In genomic region chr7:38181111-38181510, GRCh38 we compare ENCODE assay signal across 17 cellular contexts. TPM values are rescaled to one million over a fixed set of nuclear protein-coding genes. Genes with fewer than 3 reads are reported as not detected.
A peak's percentile ranks its signal among the peaks of the same experiment; 100 is the strongest.
DNase-seq lines count a peak whose midpoint lies in the region; ATAC-seq, FAIRE-seq and TF ChIP-seq lines count a peak whose summit lies in the region.
"Had no signal": no experiment of that assay in that cellular context is flagged by ENCODE, and none has a peak within 500 bp of the region (broad histone marks: within the 10 kb centered on the region; RNA-seq: fewer than 3 reads in every experiment).

No MANE protein-coding gene starts in this region.

- H3K36me3 ChIP-seq in DND-41 (ENCODE audit: insufficient read depth, low read length): peaks cover 4% of the 10 kb centered on the region; the same call in 1 of the 2 replicates
- H3K36me3 ChIP-seq in K562 (ENCODE audit: control insufficient read depth, insufficient read depth, low read length): peaks cover 12% of the 10 kb centered on the region; the same call in 1 of the 3 replicates
- no peaks in the 10 kb centered on the region for H3K36me3 ChIP-seq in neutrophil
- H3K36me3 ChIP-seq in psoas muscle (ENCODE audit: insufficient read depth in 1 of 2, low read depth in 1 of 2): no peaks in the 10 kb centered on the region
- H3K36me3 ChIP-seq: HAP-1 had no signal

- H3K27ac ChIP-seq in DND-41 (ENCODE audit: low read length) (no peak overlapping the region), K562 (ENCODE audit: extremely low read depth, low read depth, low read length) (peak overlapping the region; percentile 76; the same call in 2 of the 3 replicates), neutrophil (peak overlapping the region; percentile 88), psoas muscle (no peak overlapping the region)
- H3K27ac ChIP-seq: SJSA1 had no signal

- TF ChIP-seq CTCF in DND-41 (IDR thresholded peaks at IDR 0.05; ENCODE audit: borderline replicate concordance, extremely low read depth, low read length, poor library complexity, severe bottlenecking): no peak
- no peak for TF ChIP-seq CTCF in NB4 (IDR thresholded peaks at IDR 0.05; ENCODE audit: low read depth, low read length)
- TF ChIP-seq CTCF in K562 (IDR thresholded peaks at IDR 0.05 in 2 of 3, conservative IDR thresholded peaks at IDR 0.05 in 1 of 3; ENCODE audit: insufficient read depth in 2 of 3, low read depth in 1 of 3, low read length in 3 of 3): no peak
- no peak for TF ChIP-seq CTCF in neutrophil (IDR thresholded peaks at IDR 0.05)
- TF ChIP-seq CTCF in psoas muscle (IDR thresholded peaks at IDR 0.05): no peak

- H2AFZ ChIP-seq in DND-41 (ENCODE audit: low read depth, low read length): no peak overlapping the region
- no peak overlapping the region for H2AFZ ChIP-seq in K562 (ENCODE audit: low read depth, low read length)
- H2AFZ ChIP-seq: GM23248 had no signal

- ATAC-seq in DND-41 (ENCODE audit: insufficient read depth, low read depth) (no peak), K562 (no peak), psoas muscle (no peak), GM18511 (IDR thresholded peaks at IDR 0.05; ENCODE audit: unreplicated experiment) (no peak)
- ATAC-seq: Panc1 had no signal

- no peak for FAIRE-seq in K562 (lab: Jason Lieb, UNC)

- POLR2A ChIA-PET in K562 (lab: Yijun Ruan, JAX): interaction anchor here (1.6 kb wide), 1 partner anchor 26 kb away, joined by 3 read pairs; no protein-coding TSS in a partner anchor

- H4K20me1 ChIP-seq in DND-41 (ENCODE audit: insufficient read depth, low read length) (peaks cover 16% of the 10 kb centered on the region), K562 (replicated peaks; ENCODE audit: control insufficient read depth, insufficient read depth, low read length) (no peaks in the 10 kb centered on the region)

- H3K79me2 ChIP-seq in DND-41 (ENCODE audit: insufficient read depth, low read length): peaks cover 81% of the 10 kb centered on the region
- H3K79me2 ChIP-seq in K562 (ENCODE audit: control insufficient read depth, insufficient read depth, low read length): peaks cover 72% of the 10 kb centered on the region

- no peak for TF ChIP-seq RAD21 in K562 (CRISPR knock-in tag; conservative IDR thresholded peaks at IDR 0.05 in 1 of 2, IDR thresholded peaks at IDR 0.05 in 1 of 2)

- in situ Hi-C loops in K562 (cut with MboI): no loop called here

- H3K9me3 ChIP-seq in DND-41 (ENCODE audit: insufficient read depth, low read length, severe bottlenecking) (no peaks in the 10 kb centered on the region), K562 (replicated peaks; ENCODE audit: control insufficient read depth, insufficient read depth, low read depth, low read length) (0 out of 2 replicates have a peak, but pooled peaks cover 5% of the 10 kb centered on the region), neutrophil (no peaks in the 10 kb centered on the region), psoas muscle (no peaks in the 10 kb centered on the region)
- H3K9me3 ChIP-seq: HAP-1, SJSA1 had no signal

- intact Hi-C loops in K562 (cut with micrococcal nuclease) (no loop called here), psoas muscle (cut with DNase I) (no loop called here)

- BruUV-seq in K562 (replicated peaks; lab: Mats Ljungman, UMichigan): no TSS peak

- CTCF ChIA-PET in K562 (lab: Yijun Ruan, JAX; ENCODE audit: low intra/inter-chr PET ratio): no interaction called here

- TF ChIP-seq POLR2A in NB4 (IDR thresholded peaks at IDR 0.05; ENCODE audit: extremely low read depth, insufficient read length) (no peak), K562 (conservative IDR thresholded peaks at IDR 0.05) (no peak)

- H3K4me2 ChIP-seq in DND-41 (ENCODE audit: insufficient read depth, low read length) (peak overlapping the region; percentile 73; the same call in 1 of the 2 replicates), K562 (ENCODE audit: insufficient read depth, low read length) (no peak overlapping the region)

- H3K4me1 ChIP-seq in DND-41 (ENCODE audit: insufficient read depth, low read length) (peaks cover 35% of the 10 kb centered on the region), K562 (replicated peaks in 1 of 2; ENCODE audit: control insufficient read depth in 2 of 2, insufficient read depth in 2 of 2, low read length in 2 of 2) (peaks cover 7 to 40% of the 10 kb centered on the region in 2 experiments), neutrophil (ENCODE audit: control insufficient read depth in 1 of 2, insufficient read depth in 1 of 2, low read depth in 1 of 2, low read length in 1 of 2) (peaks cover 33 to 45% of the 10 kb centered on the region in 2 experiments), psoas muscle (peaks cover 45% of the 10 kb centered on the region)

- no peak for TF ChIP-seq EP300 in K562 (IDR thresholded peaks at IDR 0.05; ENCODE audit: low read length)

- no peaks in the 10 kb centered on the region for H3K9me1 ChIP-seq in K562 (ENCODE audit: control insufficient read depth, insufficient read depth, low read length)

- WGBS in K562 (ENCODE audit: insufficient coverage, low coverage, missing lambda C conversion rate): 64% methylated on average over 1 of the region's 1 CpG
- WGBS in psoas muscle, 3 donors: 79 to 91% (median 80%) methylated on average over 1 of the region's 1 CpG

- no peaks in the 10 kb centered on the region for H3K27me3 ChIP-seq in DND-41 (ENCODE audit: insufficient read depth, low read length, poor library complexity)
- H3K27me3 ChIP-seq in K562 (ENCODE audit: control insufficient read depth in 2 of 2, insufficient read depth in 2 of 2, low read length in 2 of 2): no peaks in the 10 kb centered on the region
- no peaks in the 10 kb centered on the region for H3K27me3 ChIP-seq in neutrophil
- no peaks in the 10 kb centered on the region for H3K27me3 ChIP-seq in psoas muscle (ENCODE audit: insufficient read depth in 3 of 3, low read length in 2 of 3)
- H3K27me3 ChIP-seq: SJSA1 had no signal

- no peak overlapping the region for H3K4me3 ChIP-seq in DND-41 (ENCODE audit: low read depth in 1 of 2, low read length in 2 of 2)
- peak overlapping the region; percentile 66 for H3K4me3 ChIP-seq in NB4 (ENCODE audit: low read depth, low read length)
- no peak overlapping the region for H3K4me3 ChIP-seq in K562
- H3K4me3 ChIP-seq in neutrophil (ENCODE audit: low read depth in 1 of 2, low read length in 1 of 2): no peak overlapping the region
- no peak overlapping the region for H3K4me3 ChIP-seq in psoas muscle
- H3K4me3 ChIP-seq: GM23248, HAP-1, SJSA1 had no signal

- no peak for DNase-seq in DND-41
- no peak for DNase-seq in NB4 (ENCODE audit: low read depth)
- no peak for DNase-seq in K562 (ENCODE audit: extremely low read depth in 1 of 4, low spot score in 3 of 4)
- DNase-seq in psoas muscle: no peak
- DNase-seq in D341Med (ENCODE audit: low spot score): no peak
- DNase-seq: GF-D8, GM23248, NCI-H1417, NCI-H187 treated with DMSO at 0.1 percent for 48 hours, NCI-H226, NCI-H524 treated with DMSO at 0.1 percent for 48 hours, SW 1271 had no signal

- H3K9ac ChIP-seq in DND-41 (ENCODE audit: low read depth, low read length): no peak overlapping the region
- 0 out of 4 replicates have a peak overlapping the region, but pooled peaks of 1 of the 2 experiments have one; percentile 77 for H3K9ac ChIP-seq in K562 (ENCODE audit: insufficient read depth in 1 of 2, low read depth in 2 of 2, low read length in 2 of 2)

TF ChIP-seq in K562, 482 proteins besides CTCF, POLR2A, EP300 and RAD21:
- TF ChIP-seq POLR2H (tag; IDR thresholded peaks at IDR 0.05; ENCODE audit: low read depth) (0 out of 2 replicates have a peak, but pooled peaks have one; percentile 26), SRSF9 (IDR thresholded peaks at IDR 0.05; ENCODE audit: borderline replicate concordance, low read depth, low read length) (no peak)

RNA-seq across cellular contexts. Expression of gene STARD3NL, which starts 3.1 kb away (rescaled TPM):
- total RNA-seq in K562 (2011; cell fraction: chromatin; rRNA removed; ENCODE audit: low replicate concordance): 16.8 and 25.1 TPM in 2 replicates
- 19.8 and 22.5 TPM in 2 replicates for total RNA-seq in K562 (2011; cell fraction: nucleolus; rRNA removed)
- total RNA-seq in K562 (2011; cell fraction: nucleoplasm; rRNA removed): 30.4 and 45.0 TPM in 2 replicates
- total RNA-seq in K562 (2014; rRNA removed): 44.8 and 44.9 TPM in 2 replicates
- 64.4 and 74.5 TPM in 2 replicates for total RNA-seq in K562 (2014; rRNA removed; fragmentation: Illumina TruSeq; extraction: Trizol)
- total RNA-seq in K562 (2015; rRNA removed; fragmentation: Illumina TruSeq; extraction: Trizol): 54.4 and 56.9 TPM in 2 replicates
- 42.2 and 43.4 TPM in 2 replicates for total RNA-seq in K562 (2021)
- polyA plus RNA-seq in K562 (2011; rRNA removed): 60.7 and 77.4 TPM in 2 replicates
- polyA plus RNA-seq in K562 (2011; cell fraction: cytosol; rRNA removed): 18.7 and 41.1 TPM in 2 replicates
- polyA plus RNA-seq in K562 (2011; cell fraction: nucleus; rRNA removed): 14.4 and 34.3 TPM in 2 replicates
- 38.4 and 42.2 TPM in 2 replicates for polyA plus RNA-seq in K562 (2012)
- polyA plus RNA-seq in K562 (2014; fragmentation: Illumina TruSeq; extraction: Trizol): 50.8 and 53.5 TPM in 2 replicates
- 10 to 100 TPM; 79.6 to 90.0 TPM for polyA plus RNA-seq in K562 (2014; fragmentation: Nextera tagmentation; extraction: Ambion mirVana)
- polyA plus RNA-seq in K562 (2014; rRNA removed): 52.9 and 57.6 TPM in 2 replicates
- 37.0 and 57.7 TPM in 2 replicates for polyA minus RNA-seq in K562 (2011; rRNA and poly(A)+ RNA removed)
- polyA minus RNA-seq in K562 (2011; cell fraction: cytosol; rRNA and poly(A)+ RNA removed): 14.0 and 14.7 TPM in 2 replicates
- polyA minus RNA-seq in K562 (2011; cell fraction: nucleus; rRNA and poly(A)+ RNA removed): 11.0 and 27.9 TPM in 2 replicates
- 10 to 100 TPM; 11.1 to 16.3 (median 14.4) TPM for total RNA-seq in psoas muscle
- 10 to 100 TPM; 14.1 to 28.5 (median 23.8) TPM for polyA plus RNA-seq in psoas muscle

Comparison
In these comparisons a context has a peak if more than half of its experiments do, and no peak if none do; other contexts are left out.
1. H3K27ac ChIP-seq: peak in K562 (single experiment) and neutrophil (single experiment); none in DND-41 (single experiment) and psoas muscle (single experiment).